Comparison of ENCODE assay signal across 8 cellular contexts in genomic region chr2:135531231-135532197, GRCh38. TPM values are rescaled to one million over a fixed set of nuclear protein-coding genes. Genes with fewer than 3 reads are reported as not detected.
DNase-seq lines count a peak whose midpoint lies in the region; ATAC-seq and TF ChIP-seq lines count a peak whose summit lies in the region.

Gene R3HDM1, plus strand, starts transcription at chr2:135531484. Its CDS starts 73,362 bp downstream, at chr2:135604846.

- peak in 1 of 4 experiments; percentile 5 for TF ChIP-seq CTCF in prostate gland (IDR thresholded peaks at IDR 0.05)

- DNase-seq in NCI-H187 (lab: John Stamatoyannopoulos, UW) (peak; percentile 92 to 95), T-helper 2 cell (peak; percentile 79 to 100 (median 91)), left ventricle myocardium superior (peak; percentile 96), prostate gland (ENCODE audit: low spot score) (peak; percentile 100)

- H3K4me1 ChIP-seq in prostate gland (replicated peaks) (no peaks in the 10 kb centered on the region), urinary bladder (ENCODE audit: insufficient read depth) (no peaks in the 10 kb centered on the region)

- H3K36me3 ChIP-seq in prostate gland (no peaks in the 10 kb centered on the region), urinary bladder (ENCODE audit: insufficient read depth) (no peaks in the 10 kb centered on the region)

- WGBS in prostate gland: 1% methylated on average over 49 of the region's 75 CpGs
- whole genome bisulfite sequencing in urinary bladder: under 1% methylated on average over 73 of the region's 75 CpGs

- H3K27ac ChIP-seq in angular gyrus (ENCODE audit: low read depth, low read length) (peak within 1 kb of the TSS; percentile 99), prostate gland (peak within 1 kb of the TSS; percentile 88 to 92), urinary bladder (ENCODE audit: low read depth) (peak within 1 kb of the TSS; percentile 82)

- ATAC-seq in GM18498 (IDR thresholded peaks at IDR 0.05; ENCODE audit: unreplicated experiment): peak; percentile 81
- ATAC-seq in HG02938 (IDR thresholded peaks at IDR 0.05; ENCODE audit: unreplicated experiment): peak; percentile 81
- ATAC-seq in left ventricle myocardium superior: peak; percentile 96

- intact Hi-C loops in left ventricle myocardium superior (cut with micrococcal nuclease) (no loop called here), prostate gland (cut with DNase I) (loop anchor here (2.0 to 10.0 kb wide), 3 partner anchors 209 to 617 kb away; partner anchors contain the start of genes CCNT2, RAB3GAP1 and UBXN4)

- peak; percentile 29 for TF ChIP-seq POLR2A in prostate gland (IDR thresholded peaks at IDR 0.05)

- H3K9me3 ChIP-seq in prostate gland: no peaks in the 10 kb centered on the region

- H3K4me3 ChIP-seq in prostate gland (peak within 1 kb of the TSS; percentile 64 to 90), urinary bladder (ENCODE audit: low read depth, low read length) (peak within 1 kb of the TSS; percentile 73)

- H3K27me3 ChIP-seq in prostate gland (replicated peaks; ENCODE audit: insufficient read depth): no peaks in the 10 kb centered on the region

RNA-seq across cellular contexts. Expression of gene R3HDM1, which starts in this region (rescaled TPM):
- total RNA-seq in left ventricle myocardium superior (17.7 TPM), prostate gland (10 to 100 TPM in 1 of 2 donors, 1 to 10 TPM in 1; 9.3 to 51.5 TPM), urinary bladder (27.5 TPM)
- 13.5 TPM for polyA plus RNA-seq in urinary bladder

Comparison
In these comparisons a context has a peak if more than half of its experiments do, and no peak if none do; other contexts are left out.
1. Peak in every context shown above with its lines: DNase-seq, ATAC-seq, H3K4me3 ChIP-seq and H3K27ac ChIP-seq.